In the genomic region with DNA sequence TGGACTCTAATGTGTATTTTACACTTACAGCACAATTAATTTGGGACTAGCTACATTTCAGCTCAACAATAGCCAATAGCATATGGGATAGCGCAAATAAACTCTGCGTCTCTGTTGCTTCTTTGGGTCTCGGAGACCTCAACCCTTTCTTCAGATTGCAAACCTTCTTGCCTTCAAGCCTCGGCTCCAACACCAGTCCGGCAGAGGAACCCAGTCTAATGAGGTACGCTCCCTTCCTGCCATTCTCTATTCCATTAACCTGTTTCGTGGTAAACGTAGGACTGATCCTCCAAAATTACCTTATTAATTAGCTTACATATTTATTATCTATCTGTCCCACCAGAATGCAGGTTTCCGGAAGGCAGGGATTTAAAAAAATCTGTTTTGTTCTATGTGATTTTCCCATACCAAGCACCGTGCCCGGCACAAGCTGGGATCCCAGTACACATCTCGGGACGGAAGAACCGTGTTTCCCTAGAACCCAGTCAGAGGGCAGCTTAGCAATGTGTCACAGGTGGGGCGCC, we compare ENCODE assay signal across 9 cellular contexts. TPM values are rescaled to one million over a fixed set of nuclear protein-coding genes. Genes with fewer than 3 reads are reported as not detected.
A peak's percentile ranks its signal among the peaks of the same experiment; 100 is the strongest.
DNase-seq lines count a peak whose midpoint lies in the region; ATAC-seq and TF ChIP-seq lines count a peak whose summit lies in the region.
"Had no signal": no experiment of that assay in that cellular context is flagged by ENCODE, and none has a peak within 500 bp of the region (broad histone marks: within the 10 kb centered on the region; RNA-seq: fewer than 3 reads in every experiment).

No MANE protein-coding gene starts in this region.

- no peaks in the 10 kb centered on the region for H3K36me3 Mint-ChIP-seq in activated naive CD4-positive, alpha-beta T cell treated with anti-CD3 and anti-CD28 coated beads, Interleukin-2, amount 50 U/mL, for 24 hours
- no peaks in the 10 kb centered on the region for H3K36me3 Mint-ChIP-seq in activated CD8-positive, alpha-beta memory T cell treated with anti-CD3 and anti-CD28 coated beads, Interleukin-2, amount 10 ng/mL, durations not matched to agents 7 days and 5 days

- H3K27ac ChIP-seq in brain microvascular endothelial cell (no peak overlapping the region), lung (ENCODE audit: low read depth in 1 of 2, low read length in 1 of 2) (peak overlapping the region in 1 of 2 donors; percentile 96), transverse colon (peak overlapping the region; percentile 81 to 86 (median 84))

- H3K4me1 Mint-ChIP-seq in activated naive CD4-positive, alpha-beta T cell treated with anti-CD3 and anti-CD28 coated beads, Interleukin-2, amount 50 U/mL, for 24 hours, result peaks cover 14% of the 10 kb centered on the region
- H3K4me1 Mint-ChIP-seq in activated CD8-positive, alpha-beta memory T cell treated with anti-CD3 and anti-CD28 coated beads, Interleukin-2, amount 10 ng/mL, durations not matched to agents 7 days and 5 days, result peaks cover 6% of the 10 kb centered on the region

- H3K4me3 ChIP-seq in brain microvascular endothelial cell (ENCODE audit: low read depth, low read length) (peak overlapping the region; percentile 54), lung (peak overlapping the region; percentile 89), transverse colon (peak overlapping the region; percentile 59 to 81 (median 78))

- no peak for TF ChIP-seq CTCF in brain microvascular endothelial cell (IDR thresholded peaks at IDR 0.05; ENCODE audit: low read depth, low read length, missing control alignments)
- TF ChIP-seq CTCF in lung (IDR thresholded peaks at IDR 0.05; ENCODE audit: control extremely low read depth, extremely low read depth), result no peak
- no peak for TF ChIP-seq CTCF in transverse colon (IDR thresholded peaks at IDR 0.05)

- in situ Hi-C loops in brain microvascular endothelial cell (cut with HindIII; ENCODE audit: low pct_ligation_motif_present, low sequenced_read_pairs) (no loop called here), transverse colon (cut with MboI; ENCODE audit: low pct_ligation_motif_present in 1 of 4, low pct_unique_long_range_greater_than_20kb in 1 of 4, low sequenced_read_pairs in 3 of 4) (no loop called here)

- peak overlapping the region; percentile 57 for H3K4me3 Mint-ChIP-seq in activated naive CD4-positive, alpha-beta T cell treated with anti-CD3 and anti-CD28 coated beads, Interleukin-2, amount 50 U/mL, for 24 hours
- no peak overlapping the region for H3K4me3 Mint-ChIP-seq in activated CD8-positive, alpha-beta memory T cell treated with anti-CD3 and anti-CD28 coated beads, Interleukin-2, amount 10 ng/mL, durations not matched to agents 7 days and 5 days

- 13 to 15% methylated on average over 15 of the region's 15 CpGs for WGBS in lung, 2 donors
- WGBS in transverse colon (ENCODE audit: low coverage in 1 of 2), 2 donors, result 18 to 20% methylated on average over 5 to 15 of the region's 15 CpGs

- no peaks in the 10 kb centered on the region for H3K9me3 Mint-ChIP-seq in activated naive CD4-positive, alpha-beta T cell treated with anti-CD3 and anti-CD28 coated beads, Interleukin-2, amount 50 U/mL, for 24 hours
- no peaks in the 10 kb centered on the region for H3K9me3 Mint-ChIP-seq in activated CD8-positive, alpha-beta memory T cell treated with anti-CD3 and anti-CD28 coated beads, Interleukin-2, amount 10 ng/mL, durations not matched to agents 7 days and 5 days (ENCODE audit: low read depth)

- no peak overlapping the region for H3K27ac Mint-ChIP-seq in activated naive CD4-positive, alpha-beta T cell treated with anti-CD3 and anti-CD28 coated beads, Interleukin-2, amount 50 U/mL, for 24 hours
- no peak overlapping the region for H3K27ac Mint-ChIP-seq in activated CD8-positive, alpha-beta memory T cell treated with anti-CD3 and anti-CD28 coated beads, Interleukin-2, amount 10 ng/mL, durations not matched to agents 7 days and 5 days

- intact Hi-C loops in transverse colon (cut with DNase I; ENCODE audit: low total_unique reads), result no loop called here

- H3K9me3 ChIP-seq in lung (ENCODE audit: control insufficient read depth in 2 of 2, insufficient read depth in 1 of 2, low read length in 1 of 2) (peaks cover 0 to 8% of the 10 kb centered on the region in 2 donors), transverse colon (no peaks in the 10 kb centered on the region)

- H3K36me3 ChIP-seq in brain microvascular endothelial cell (replicated peaks) (no peaks in the 10 kb centered on the region), lung (ENCODE audit: control insufficient read depth in 2 of 2, insufficient read depth in 2 of 2, low read length in 2 of 2) (no peaks in the 10 kb centered on the region), transverse colon (no peaks in the 10 kb centered on the region)

- H3K27me3 ChIP-seq in brain microvascular endothelial cell (replicated peaks), result no peaks in the 10 kb centered on the region
- no peaks in the 10 kb centered on the region for H3K27me3 ChIP-seq in lung (ENCODE audit: control insufficient read depth, insufficient read depth)
- peaks cover 15% of the 10 kb centered on the region for H3K27me3 ChIP-seq in transverse colon

- H3K27me3 Mint-ChIP-seq in activated naive CD4-positive, alpha-beta T cell treated with anti-CD3 and anti-CD28 coated beads, Interleukin-2, amount 50 U/mL, for 24 hours, result peaks cover 36% of the 10 kb centered on the region
- peaks cover 44% of the 10 kb centered on the region for H3K27me3 Mint-ChIP-seq in activated CD8-positive, alpha-beta memory T cell treated with anti-CD3 and anti-CD28 coated beads, Interleukin-2, amount 10 ng/mL, durations not matched to agents 7 days and 5 days

- no peak for TF ChIP-seq POLR2A in transverse colon (IDR thresholded peaks at IDR 0.05)

- CTCF ChIA-PET in activated CD8-positive, alpha-beta memory T cell treated with anti-CD3 and anti-CD28 coated beads, Interleukin-2, amount 10 ng/mL, durations not matched to agents 7 days and 5 days (lab: Charles Lee), result no interaction called here

- DNase-seq in activated naive CD4-positive, alpha-beta T cell treated with Interleukin-2 at 50 U/mL for 16 hours, result no peak
- DNase-seq in brain microvascular endothelial cell (no peak), lung (ENCODE audit: low spot score) (no peak), transverse colon (no peak), NCI-H82 (lab: John Stamatoyannopoulos, UW) (no peak), 8988T (no peak)
- DNase-seq in activated CD8-positive, alpha-beta memory T cell treated with anti-CD3 and anti-CD28 coated beads, Interleukin-2, amount 10 ng/mL, durations not matched to agents 7 days and 5 days, result no peak
- DNase-seq: DMS79 treated with DMSO at 0.1 percent for 48 hours had no signal

- TF ChIP-seq EP300 in transverse colon (IDR thresholded peaks at IDR 0.05; ENCODE audit: low read depth), result no peak

- H3K4me1 ChIP-seq in lung (ENCODE audit: control insufficient read depth in 2 of 2, insufficient read depth in 2 of 2, low read length in 2 of 2), result peaks cover 0 to 4% of the 10 kb centered on the region in 2 donors
- H3K4me1 ChIP-seq in transverse colon, result peaks cover 0 to 24% (median 15%) of the 10 kb centered on the region in 4 donors

- ATAC-seq in lung (ENCODE audit: insufficient read depth, low FRiP score), result no peak
- no peak for ATAC-seq in activated CD8-positive, alpha-beta memory T cell treated with anti-CD3 and anti-CD28 coated beads, Interleukin-2, amount 10 ng/mL, durations not matched to agents 7 days and 5 days

RNA-seq across cellular contexts. Expression of a gene that starts 0.5 kb away (rescaled TPM):
- 100 to 1,000 TPM; 155 to 301 TPM for total RNA-seq in lung
- 10 to 100 TPM; 33.0 to 33.4 TPM for polyA plus RNA-seq in lung
- 10 to 100 TPM; 14.5 to 28.3 (median 20.7) TPM for total RNA-seq in transverse colon
- total RNA-seq in activated CD8-positive, alpha-beta memory T cell treated with anti-CD3 and anti-CD28 coated beads, Interleukin-2, amount 10 ng/mL, durations not matched to agents 7 days and 5 days, result 1 to 10 TPM; 1.2 to 6.8 TPM

Comparison
In these comparisons a context has a peak if more than half of its experiments do, and no peak if none do; other contexts are left out.
1. RNA of a gene that starts 0.5 kb away (total RNA-seq): 155 to 301 TPM in lung; 14.5 to 28.3 TPM in transverse colon and 1.2 to 6.8 TPM in activated CD8-positive, alpha-beta memory T cell treated with anti-CD3 and anti-CD28 coated beads, Interleukin-2, amount 10 ng/mL, durations not matched to agents 7 days and 5 days; every median in the first group is over 4 times any median in the second.
2. Peak in every context shown above with its lines, with median percentiles within 50 percentile points of each other: H3K4me3 ChIP-seq.